ENCODE assay signal across 8 cellular contexts in the genomic region with DNA sequence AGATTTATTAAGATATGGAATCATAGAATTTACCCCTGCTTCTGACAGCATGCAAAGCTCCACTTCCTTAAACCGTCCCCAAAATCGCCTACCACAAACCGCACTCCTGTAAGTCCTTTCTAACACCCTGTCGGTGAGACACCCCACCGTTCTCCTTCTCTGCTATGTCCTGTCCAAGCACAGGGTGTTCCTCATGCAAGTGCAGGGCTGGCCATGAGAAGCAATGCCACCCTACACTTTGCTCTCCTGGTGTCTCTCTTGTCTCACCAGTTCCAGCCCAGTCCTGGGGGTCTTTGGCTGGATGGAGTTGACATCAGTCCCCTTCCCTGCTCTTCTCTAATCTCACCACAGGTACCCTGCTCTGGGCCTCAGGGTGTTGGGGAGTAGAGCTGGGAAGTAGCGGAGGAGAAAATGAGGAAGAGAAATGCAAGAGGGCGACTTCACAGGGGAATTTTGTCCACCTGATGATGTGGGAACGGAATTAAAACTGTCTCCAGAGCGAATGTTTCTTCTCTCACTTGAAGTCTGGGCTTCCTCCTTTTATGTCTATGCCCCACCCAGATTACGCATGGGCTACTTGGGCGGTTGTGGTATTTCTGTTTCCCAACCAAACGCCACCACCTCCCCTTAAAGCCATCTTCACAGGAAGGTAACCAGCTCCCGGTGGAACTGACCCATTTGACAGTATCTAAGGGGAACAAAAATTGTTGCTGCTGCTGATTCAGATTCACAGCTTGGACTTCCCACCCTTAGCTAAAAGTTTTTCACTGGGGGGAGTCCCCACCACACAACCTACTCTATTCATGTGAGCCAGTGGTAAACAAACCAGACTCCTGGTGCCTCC. TPM values are rescaled to one million over a fixed set of nuclear protein-coding genes. Genes with fewer than 3 reads are reported as not detected.
DNase-seq lines count a peak whose midpoint lies in the region; ATAC-seq and TF ChIP-seq lines count a peak whose summit lies in the region.

No MANE protein-coding gene starts in this region.

- H3K36me3 Mint-ChIP-seq in central memory CD8-positive, alpha-beta T cell (ENCODE audit: insufficient read depth) = no peaks in the 10 kb centered on the region

- DNase-seq in GM12864 (ENCODE audit: low read depth) (peak; percentile 69), AG20443 (ENCODE audit: low spot score) (no peak), SJCRH30 (no peak), SHP77 treated with DMSO at 0.1 percent for 48 hours (lab: John Stamatoyannopoulos, UW) (no peak), mesenchymal stem cell (no peak)
- no peak for DNase-seq in central memory CD8-positive, alpha-beta T cell (ENCODE audit: low spot score in 2 of 2)

- no peak overlapping the region for H4K8ac ChIP-seq in mesenchymal stem cell (ENCODE audit: low read length)

- H3K4me3 Mint-ChIP-seq in central memory CD8-positive, alpha-beta T cell = no peak overlapping the region

- H3K23ac ChIP-seq in mesenchymal stem cell (ENCODE audit: low read length in 2 of 2) = no peak overlapping the region

- H3K9me3 ChIP-seq in SJCRH30 (replicated peaks) = no peaks in the 10 kb centered on the region
- no peaks in the 10 kb centered on the region for H3K9me3 ChIP-seq in mesenchymal stem cell (ENCODE audit: control insufficient read depth, low read length)

- H2BK12ac ChIP-seq in mesenchymal stem cell (ENCODE audit: low read length in 2 of 2) = no peak overlapping the region

- no peak for TF ChIP-seq CTCF in GM12864 (IDR thresholded peaks at IDR 0.05; ENCODE audit: low read depth, low read length, missing control alignments)

- H3K4ac ChIP-seq in mesenchymal stem cell (ENCODE audit: low read depth in 1 of 2, low read length in 2 of 2) = no peak overlapping the region

- no peak overlapping the region for H2BK120ac ChIP-seq in mesenchymal stem cell (ENCODE audit: low read depth, low read length)

- no peak overlapping the region for H2AFZ ChIP-seq in mesenchymal stem cell (ENCODE audit: low read depth, low read length)

- no peaks in the 10 kb centered on the region for H3K4me1 Mint-ChIP-seq in central memory CD8-positive, alpha-beta T cell

- no peak overlapping the region for H2AK5ac ChIP-seq in mesenchymal stem cell (ENCODE audit: low read length, severe bottlenecking)

- no peaks in the 10 kb centered on the region for H3K36me3 ChIP-seq in SJCRH30
- H3K36me3 ChIP-seq in mesenchymal stem cell (ENCODE audit: control insufficient read depth in 1 of 2, insufficient read depth in 2 of 2, low read depth in 1 of 2, low read length in 2 of 2) = no peaks in the 10 kb centered on the region

- H3K27ac ChIP-seq in SJCRH30 (no peak overlapping the region), mesenchymal stem cell (ENCODE audit: low read length, poor library complexity, severe bottlenecking) (no peak overlapping the region)

- H3K79me1 ChIP-seq in mesenchymal stem cell (replicated peaks; ENCODE audit: low read length, poor library complexity, severe bottlenecking) = no peaks in the 10 kb centered on the region

- H3K4me1 ChIP-seq in SJCRH30 (no peaks in the 10 kb centered on the region), mesenchymal stem cell (ENCODE audit: control insufficient read depth, insufficient read depth, low read depth, low read length) (no peaks in the 10 kb centered on the region)

- H3K27ac Mint-ChIP-seq in central memory CD8-positive, alpha-beta T cell (ENCODE audit: low read depth) = no peak overlapping the region

- no peaks in the 10 kb centered on the region for H3K9me3 Mint-ChIP-seq in central memory CD8-positive, alpha-beta T cell

- no peak overlapping the region for H3K4me2 ChIP-seq in mesenchymal stem cell (ENCODE audit: low read length, poor library complexity, severe bottlenecking)

- no peak overlapping the region for H3K18ac ChIP-seq in mesenchymal stem cell (ENCODE audit: low read depth in 1 of 2, low read length in 2 of 2)

- H2BK15ac ChIP-seq in mesenchymal stem cell (ENCODE audit: low read depth, poor library complexity, severe bottlenecking) = no peak overlapping the region

- no peak overlapping the region for H2BK5ac ChIP-seq in mesenchymal stem cell (ENCODE audit: low read depth, low read length, poor library complexity, severe bottlenecking)

- H3K27me3 Mint-ChIP-seq in central memory CD8-positive, alpha-beta T cell = peaks cover 50% of the 10 kb centered on the region

- H3K14ac ChIP-seq in mesenchymal stem cell (ENCODE audit: low read length in 2 of 2) = no peak overlapping the region

- H3K9ac ChIP-seq in mesenchymal stem cell (ENCODE audit: low read length) = no peak overlapping the region

- WGBS in mesenchymal stem cell = 83% methylated on average over 13 of the region's 13 CpGs

- H4K91ac ChIP-seq in mesenchymal stem cell (ENCODE audit: low read length) = no peak overlapping the region

- ATAC-seq in GM19467 (IDR thresholded peaks at IDR 0.05; ENCODE audit: unreplicated experiment) (peak; percentile 70), HG03442 (IDR thresholded peaks at IDR 0.05; ENCODE audit: unreplicated experiment) (peak; percentile 73)
- peak; percentile 45 for ATAC-seq in central memory CD8-positive, alpha-beta T cell (replicated peaks; ENCODE audit: extremely low read depth, poor library complexity, severe bottlenecking)

- H3K27me3 ChIP-seq in SJCRH30 = no peaks in the 10 kb centered on the region; the same call in 1 of the 2 replicates
- peaks cover 0 to 15% of the 10 kb centered on the region in 2 experiments for H3K27me3 ChIP-seq in mesenchymal stem cell (ENCODE audit: control insufficient read depth in 1 of 2, insufficient read depth in 1 of 2, low read length in 2 of 2)

- H3K4me3 ChIP-seq in GM12864 (ENCODE audit: low read depth, low read length) (no peak overlapping the region; the same call in 1 of the 2 replicates), SJCRH30 (no peak overlapping the region), mesenchymal stem cell (ENCODE audit: insufficient read depth in 1 of 2, low read depth in 1 of 2, low read length in 2 of 2) (no peak overlapping the region)

RNA-seq across cellular contexts. Expression of a gene that starts 49.9 kb away (rescaled TPM):
- not detected in 2 replicates for total RNA-seq in SJCRH30 (2014; rRNA removed; shearing (Covaris generic))
- polyA plus RNA-seq in mesenchymal stem cell (2013, experiment 1 of 2) = not detected
- polyA plus RNA-seq in mesenchymal stem cell (2013, experiment 2 of 2) = not detected
